29 cellular contexts compared by ENCODE assay signal in the genomic region with DNA sequence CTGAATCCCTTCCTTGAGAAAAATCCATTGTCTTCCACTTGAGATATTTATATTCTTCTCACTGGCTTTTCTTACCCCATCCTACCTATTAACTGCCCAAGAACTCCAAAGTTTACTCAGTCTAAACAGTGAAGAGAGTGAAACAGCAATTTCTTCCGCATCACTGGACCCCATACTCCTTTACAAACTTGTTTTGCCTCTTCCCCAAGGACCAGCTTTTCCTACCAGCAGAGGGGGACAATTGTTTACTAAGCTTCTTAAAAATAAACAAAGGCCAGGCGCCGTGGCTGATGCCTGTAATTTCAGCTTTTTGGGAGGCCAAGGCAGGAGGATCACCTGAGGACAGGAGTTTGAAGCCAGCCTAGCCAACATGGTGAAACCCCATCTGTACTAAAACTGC. TPM values are rescaled to one million over a fixed set of nuclear protein-coding genes. Genes with fewer than 3 reads are reported as not detected.
"Had no signal": no experiment of that assay in that cellular context is flagged by ENCODE, and none has a peak within 500 bp of the region (broad histone marks: within the 10 kb centered on the region; RNA-seq: fewer than 3 reads in every experiment).

No MANE protein-coding gene starts in this region.

- H3K4me3 ChIP-seq: coronary artery, dorsolateral prefrontal cortex, esophagus squamous epithelium, gastroesophageal sphincter, heart right ventricle had no signal

- H3K4me1 Mint-ChIP-seq: activated CD4-positive, alpha-beta memory T cell treated with anti-CD3 and anti-CD28 coated beads, Interleukin-2, amount 10 ng/mL, durations not matched to agents 7 days and 5 days; activated CD4-positive, alpha-beta T cell treated with anti-CD3 and anti-CD28 coated beads, Interleukin-2, amount 10 ng/mL, durations not matched to agents 7 days and 5 days; activated naive CD4-positive, alpha-beta T cell treated with anti-CD3 and anti-CD28 coated beads, Interleukin-2, amount 10 ng/mL, durations not matched to agents 7 days and 5 days; activated naive CD8-positive, alpha-beta T cell treated with anti-CD3 and anti-CD28 coated beads, Interleukin-2, amount 10 ng/mL, durations not matched to agents 7 days and 5 days; central memory CD8-positive, alpha-beta T cell had no signal

- H3K36me3 ChIP-seq: brain microvascular endothelial cell, esophagus squamous epithelium, gastroesophageal sphincter, heart right ventricle had no signal

- H3K4me3 Mint-ChIP-seq: activated CD4-positive, alpha-beta memory T cell treated with anti-CD3 and anti-CD28 coated beads, Interleukin-2, amount 10 ng/mL, durations not matched to agents 7 days and 5 days; activated CD4-positive, alpha-beta T cell treated with anti-CD3 and anti-CD28 coated beads, Interleukin-2, amount 10 ng/mL, durations not matched to agents 7 days and 5 days; activated naive CD4-positive, alpha-beta T cell treated with anti-CD3 and anti-CD28 coated beads, Interleukin-2, amount 10 ng/mL, durations not matched to agents 7 days and 5 days; activated naive CD8-positive, alpha-beta T cell treated with anti-CD3 and anti-CD28 coated beads, Interleukin-2, amount 10 ng/mL, durations not matched to agents 7 days and 5 days; activated T-cell treated with anti-CD3 and anti-CD28 coated beads, Interleukin-2, amount 50 U/mL, for 24 hours; activated T-cell treated with anti-CD3 and anti-CD28 coated beads, Interleukin-2, amount 50 U/mL, for 72 hours; central memory CD8-positive, alpha-beta T cell; dendritic cell treated with granulocyte-macrophage colony-stimulating factor and Interleukin-4, amounts not matched to agents 40 ng/mL and 50 ng/mL, for 4 days had no signal

- H3K27me3 Mint-ChIP-seq: activated CD4-positive, alpha-beta memory T cell treated with anti-CD3 and anti-CD28 coated beads, Interleukin-2, amount 10 ng/mL, durations not matched to agents 7 days and 5 days; activated CD4-positive, alpha-beta T cell treated with anti-CD3 and anti-CD28 coated beads, Interleukin-2, amount 10 ng/mL, durations not matched to agents 7 days and 5 days; activated naive CD4-positive, alpha-beta T cell treated with anti-CD3 and anti-CD28 coated beads, Interleukin-2, amount 10 ng/mL, durations not matched to agents 7 days and 5 days; activated naive CD8-positive, alpha-beta T cell treated with anti-CD3 and anti-CD28 coated beads, Interleukin-2, amount 10 ng/mL, durations not matched to agents 7 days and 5 days; activated T-cell treated with anti-CD3 and anti-CD28 coated beads, Interleukin-2, amount 50 U/mL, for 24 hours; central memory CD8-positive, alpha-beta T cell; dendritic cell treated with granulocyte-macrophage colony-stimulating factor and Interleukin-4, amounts not matched to agents 40 ng/mL and 50 ng/mL, for 4 days had no signal

- H3K27ac Mint-ChIP-seq: activated CD4-positive, alpha-beta memory T cell treated with anti-CD3 and anti-CD28 coated beads, Interleukin-2, amount 10 ng/mL, durations not matched to agents 7 days and 5 days; activated CD4-positive, alpha-beta T cell treated with anti-CD3 and anti-CD28 coated beads, Interleukin-2, amount 10 ng/mL, durations not matched to agents 7 days and 5 days; activated naive CD4-positive, alpha-beta T cell treated with anti-CD3 and anti-CD28 coated beads, Interleukin-2, amount 10 ng/mL, durations not matched to agents 7 days and 5 days; activated naive CD4-positive, alpha-beta T cell treated with anti-CD3 and anti-CD28 coated beads, Interleukin-2, amount 50 U/mL, for 72 hours; activated naive CD8-positive, alpha-beta T cell treated with anti-CD3 and anti-CD28 coated beads, Interleukin-2, amount 10 ng/mL, durations not matched to agents 7 days and 5 days; activated T-cell treated with anti-CD3 and anti-CD28 coated beads, Interleukin-2, amount 50 U/mL, for 24 hours; activated T-cell treated with anti-CD3 and anti-CD28 coated beads, Interleukin-2, amount 50 U/mL, for 72 hours; dendritic cell treated with granulocyte-macrophage colony-stimulating factor and Interleukin-4, amounts not matched to agents 40 ng/mL and 50 ng/mL, for 4 days had no signal

- H3K4me1 ChIP-seq: esophagus squamous epithelium, heart right ventricle had no signal

- DNase-seq: activated CD4-positive, alpha-beta memory T cell treated with anti-CD3 and anti-CD28 coated beads, Interleukin-2, amount 10 ng/mL, durations not matched to agents 7 days and 5 days; activated CD4-positive, alpha-beta T cell treated with anti-CD3 and anti-CD28 coated beads for 4 hours; activated CD4-positive, alpha-beta T cell treated with anti-CD3 and anti-CD28 coated beads, Interleukin-2, amount 10 ng/mL, durations not matched to agents 7 days and 5 days; activated CD4-positive, alpha-beta T cell treated with anti-CD3 and anti-CD28 coated beads, Interleukin-2, amount 50 U/mL, for 4 hours; activated CD4-positive, CD25-positive, alpha-beta regulatory T cell; activated CD4-positive, CD25-positive, alpha-beta regulatory T cell treated with anti-CD3 and anti-CD28 coated beads, Interleukin-2, amount 50 U/mL, for 72 hours; activated CD8-positive, alpha-beta memory T cell treated with anti-CD3 and anti-CD28 coated beads, Interleukin-2, amount 50 U/mL, for 48 hours; activated gamma-delta T cell; activated naive CD4-positive, alpha-beta T cell; activated naive CD4-positive, alpha-beta T cell treated with anti-CD3 and anti-CD28 coated beads, Interleukin-2, amount 10 ng/mL, durations not matched to agents 7 days and 5 days; activated naive CD8-positive, alpha-beta T cell treated with anti-CD3 and anti-CD28 coated beads, Interleukin-2, amount 10 ng/mL, durations not matched to agents 7 days and 5 days; activated T-cell treated with anti-CD3 and anti-CD28 coated beads for 4 hours; activated T-cell treated with anti-CD3 and anti-CD28 coated beads, Interleukin-2, amount 50 U/mL, for 24 hours; activated T-cell treated with anti-CD3 and anti-CD28 coated beads, Interleukin-2, amount 50 U/mL, for 72 hours; anterior cingulate cortex; brain microvascular endothelial cell; dorsolateral prefrontal cortex; effector memory CD4-positive, alpha-beta T cell; erythroblast; esophagus squamous epithelium; foreskin melanocyte; heart right ventricle; T-helper 2 cell had no signal

- H3K27me3 ChIP-seq: brain microvascular endothelial cell, dorsolateral prefrontal cortex, esophagus squamous epithelium, gastroesophageal sphincter, heart right ventricle had no signal

- ATAC-seq: activated naive CD4-positive, alpha-beta T cell treated with anti-CD3 and anti-CD28 coated beads, Interleukin-2, amount 50 U/mL, for 72 hours; activated T-cell treated with anti-CD3 and anti-CD28 coated beads, Interleukin-2, amount 50 U/mL, for 72 hours; gastroesophageal sphincter; heart right ventricle had no signal

- H3K9me3 ChIP-seq: esophagus squamous epithelium, gastroesophageal sphincter had no signal

- H3K9me3 Mint-ChIP-seq: activated CD4-positive, alpha-beta memory T cell treated with anti-CD3 and anti-CD28 coated beads, Interleukin-2, amount 10 ng/mL, durations not matched to agents 7 days and 5 days; activated CD4-positive, alpha-beta T cell treated with anti-CD3 and anti-CD28 coated beads, Interleukin-2, amount 10 ng/mL, durations not matched to agents 7 days and 5 days; central memory CD8-positive, alpha-beta T cell had no signal

- H3K27ac ChIP-seq: brain microvascular endothelial cell, coronary artery, dorsolateral prefrontal cortex, esophagus squamous epithelium, gastroesophageal sphincter, heart right ventricle had no signal

- H3K36me3 Mint-ChIP-seq: activated naive CD4-positive, alpha-beta T cell treated with anti-CD3 and anti-CD28 coated beads, Interleukin-2, amount 10 ng/mL, durations not matched to agents 7 days and 5 days; activated naive CD8-positive, alpha-beta T cell treated with anti-CD3 and anti-CD28 coated beads, Interleukin-2, amount 10 ng/mL, durations not matched to agents 7 days and 5 days had no signal

RNA-seq across cellular contexts. Expression of a gene that starts 52.0 kb away (rescaled TPM):
- total RNA-seq: activated CD4-positive, alpha-beta memory T cell treated with anti-CD3 and anti-CD28 coated beads, Interleukin-2, amount 10 ng/mL, durations not matched to agents 7 days and 5 days; activated CD4-positive, alpha-beta T cell treated with anti-CD3 and anti-CD28 coated beads, Interleukin-2, amount 10 ng/mL, durations not matched to agents 7 days and 5 days; activated naive CD4-positive, alpha-beta T cell treated with anti-CD3 and anti-CD28 coated beads, Interleukin-2, amount 50 U/mL, for 72 hours; activated naive CD8-positive, alpha-beta T cell treated with anti-CD3 and anti-CD28 coated beads, Interleukin-2, amount 10 ng/mL, durations not matched to agents 7 days and 5 days; activated T-cell treated with anti-CD3 and anti-CD28 coated beads, Interleukin-2, amount 50 U/mL, for 72 hours; T-helper 1 cell treated with Interleukin-12 subunit alpha and Interleukin-12 subunit beta and Interleukin-4 antibody, amounts not matched to agents 30 ng/mL and 1 ng/mL, for 36 hours had no signal
